Comparison of ENCODE assay signal across 2 cellular contexts in genomic region chr5:64509798-64510197, GRCh38.
TF ChIP-seq lines count a peak whose summit lies in the region.

No MANE protein-coding gene starts in this region.

TF ChIP-seq in HepG2, 621 proteins besides CTCF, POLR2A, EP300 and RAD21 (continued from another document):
- no peak for TF ChIP-seq NR0B2 (CRISPR knock-in tag; IDR thresholded peaks at IDR 0.05)
- TF ChIP-seq ZNF264 (CRISPR knock-in tag; IDR thresholded peaks at IDR 0.05): no peak
- no peak for TF ChIP-seq ZNF746 (CRISPR knock-in tag; IDR thresholded peaks at IDR 0.05)
- no peak for TF ChIP-seq KLF11 (CRISPR knock-in tag; IDR thresholded peaks at IDR 0.05)
- TF ChIP-seq ARHGAP35 (CRISPR knock-in tag; IDR thresholded peaks at IDR 0.05; ENCODE audit: borderline replicate concordance): no peak
- TF ChIP-seq GTF3A (CRISPR knock-in tag; conservative IDR thresholded peaks at IDR 0.05): no peak
TF ChIP-seq in HepG2: peak in this region for 0.

TF ChIP-seq in neural cell, 6 proteins besides CTCF, POLR2A, EP300 and RAD21 (continued from another document):
- TF ChIP-seq REST (IDR thresholded peaks at IDR 0.05; ENCODE audit: borderline replicate concordance): no peak
TF ChIP-seq in neural cell: peak in this region for 0.
